ENCODE assay signal across 9 cellular contexts in the genomic region with DNA sequence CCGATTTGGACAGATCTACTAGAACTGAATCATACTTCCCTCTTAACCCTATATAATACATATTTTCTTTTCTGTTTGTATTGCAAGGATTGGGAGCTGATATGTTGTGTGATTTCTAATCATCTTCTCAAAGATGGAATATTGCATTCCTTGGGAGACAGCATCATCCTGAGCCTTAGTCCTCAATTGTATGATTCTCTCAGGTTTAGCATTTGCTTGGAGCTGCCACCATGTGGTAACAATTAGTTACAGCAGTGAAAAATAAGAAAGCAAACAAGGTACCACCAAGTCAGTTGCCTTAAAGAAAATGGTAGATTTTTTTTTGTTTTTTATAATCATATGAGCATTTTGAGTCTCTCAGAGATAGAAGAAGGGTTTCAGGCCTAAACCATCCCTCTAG. TPM values are rescaled to one million over a fixed set of nuclear protein-coding genes. Genes with fewer than 3 reads are reported as not detected.
A peak's percentile ranks its signal among the peaks of the same experiment; 100 is the strongest.
DNase-seq lines count a peak whose midpoint lies in the region; ATAC-seq and TF ChIP-seq lines count a peak whose summit lies in the region.
"Had no signal": no experiment of that assay in that cellular context is flagged by ENCODE, and none has a peak within 500 bp of the region (broad histone marks: within the 10 kb centered on the region; RNA-seq: fewer than 3 reads in every experiment).

No MANE protein-coding gene starts in this region.

- no peak for ATAC-seq in GM18907 (IDR thresholded peaks at IDR 0.05; ENCODE audit: unreplicated experiment)
- ATAC-seq: right cardiac atrium had no signal

- H3K9me2 ChIP-seq in Loucy (replicated peaks; ENCODE audit: low read depth, low read length): no peaks in the 10 kb centered on the region

- no peak overlapping the region for H3K9ac ChIP-seq in Loucy (ENCODE audit: low read depth, low read length, poor library complexity, severe bottlenecking)

- H4K20me1 ChIP-seq in Loucy (ENCODE audit: insufficient read depth, low read length, poor library complexity, severe bottlenecking) (no peaks in the 10 kb centered on the region), osteoblast (ENCODE audit: insufficient read depth, low read length) (no peaks in the 10 kb centered on the region)

- H3K4me2 ChIP-seq in Loucy (ENCODE audit: low read depth, low read length, poor library complexity, severe bottlenecking) (no peak overlapping the region), osteoblast (ENCODE audit: insufficient read depth, low read length) (no peak overlapping the region)

- DNase-seq in GM03348 (ENCODE audit: low spot score): peak; percentile 20
- peak; percentile 52 for DNase-seq in choroid plexus epithelial cell (ENCODE audit: low read depth)
- peak; percentile 54 for DNase-seq in osteoblast (ENCODE audit: insufficient read length, low spot score, missing footprints)
- no peak for DNase-seq in DMS153 treated with DMSO at 0.1 percent for 48 hours (lab: John Stamatoyannopoulos, UW; ENCODE audit: unreplicated experiment)
- no peak for DNase-seq in dedifferentiated amniotic fluid mesenchymal stem cell (ENCODE audit: extremely low spot score)
- no peak for DNase-seq in activated CD4-positive, CD25-positive, alpha-beta regulatory T cell (lab: John Stamatoyannopoulos, UW)
- DNase-seq: right cardiac atrium had no signal

- H3K4me1 ChIP-seq in Loucy (ENCODE audit: insufficient read depth, low read length, poor library complexity, severe bottlenecking): no peaks in the 10 kb centered on the region
- peaks cover 21% of the 10 kb centered on the region for H3K4me1 ChIP-seq in osteoblast (ENCODE audit: insufficient read depth, low read length)

- no peak overlapping the region for H3K4me3 ChIP-seq in Loucy (ENCODE audit: low read length, poor library complexity, severe bottlenecking)
- H3K4me3 ChIP-seq in choroid plexus epithelial cell (ENCODE audit: low read depth, low read length): no peak overlapping the region
- no peak overlapping the region for H3K4me3 ChIP-seq in osteoblast (ENCODE audit: insufficient read depth, low read length)

- TF ChIP-seq CTCF in Loucy (conservative IDR thresholded peaks at IDR 0.05; ENCODE audit: low read length): peak; percentile 53; the same call in 1 of the 2 replicates
- peak; percentile 53 for TF ChIP-seq CTCF in choroid plexus epithelial cell (conservative IDR thresholded peaks at IDR 0.05; ENCODE audit: low read depth, low read length)
- peak; percentile 45 for TF ChIP-seq CTCF in osteoblast (IDR thresholded peaks at IDR 0.05; ENCODE audit: extremely low read depth, low read depth, low read length)

- H3K27me3 ChIP-seq in Loucy (ENCODE audit: insufficient read depth, low read length, poor library complexity, severe bottlenecking) (no peaks in the 10 kb centered on the region), osteoblast (ENCODE audit: insufficient read depth, low read length) (no peaks in the 10 kb centered on the region)

- H3K36me3 ChIP-seq in Loucy (ENCODE audit: insufficient read depth, low read length): peaks cover 29% of the 10 kb centered on the region; the same call in 1 of the 2 replicates
- H3K36me3 ChIP-seq in osteoblast (ENCODE audit: insufficient read depth, low read length): peaks cover 86% of the 10 kb centered on the region

- H2AFZ ChIP-seq in Loucy (ENCODE audit: low read length) (no peak overlapping the region), osteoblast (ENCODE audit: low read length) (no peak overlapping the region)

- peak overlapping the region; percentile 45 for H3K27ac ChIP-seq in osteoblast (ENCODE audit: low read depth, low read length)

- no peaks in the 10 kb centered on the region for H3K79me2 ChIP-seq in Loucy (ENCODE audit: insufficient read depth, low read length)
- peaks cover 15% of the 10 kb centered on the region for H3K79me2 ChIP-seq in osteoblast (ENCODE audit: insufficient read depth, low read length)

- H3F3A ChIP-seq in Loucy (ENCODE audit: low read depth): no peaks in the 10 kb centered on the region

- H3K9me3 ChIP-seq in Loucy (ENCODE audit: insufficient read depth, low read depth, low read length) (no peaks in the 10 kb centered on the region), osteoblast (ENCODE audit: low read depth, low read length) (peaks cover 2% of the 10 kb centered on the region)

RNA-seq across cellular contexts. Expression of gene SNX19, which starts 11.9 kb away (rescaled TPM):
- total RNA-seq in osteoblast: 124 TPM in 2 replicates

Comparison
In these comparisons a context has a peak if more than half of its experiments do, and no peak if none do; other contexts are left out.
1. DNase-seq: peak in GM03348 (single experiment), choroid plexus epithelial cell (single experiment) and osteoblast (single experiment); none in DMS153 treated with DMSO at 0.1 percent for 48 hours (single experiment), dedifferentiated amniotic fluid mesenchymal stem cell (single experiment) and activated CD4-positive, CD25-positive, alpha-beta regulatory T cell (0 of 4).
2. Peak in every context shown above with its lines, with median percentiles within 50 percentile points of each other: CTCF ChIP-seq.